Comparison of ENCODE assay signal across 1 cellular context in genomic region chr10:87066178-87066577, GRCh38.
TF ChIP-seq lines count a peak whose summit lies in the region.

No MANE protein-coding gene starts in this region.

TF ChIP-seq in GM23338, 12 proteins besides CTCF, POLR2A, EP300 and RAD21 (continued from another document):
- TF ChIP-seq REST (IDR thresholded peaks at IDR 0.05; ENCODE audit: unreplicated experiment) (no peak), ZNF462 (CRISPR knock-in tag; IDR thresholded peaks at IDR 0.05) (no peak), POLR2AphosphoS5 (IDR thresholded peaks at IDR 0.05; ENCODE audit: low read depth) (no peak), ZNF114 (CRISPR knock-in tag; IDR thresholded peaks at IDR 0.05) (no peak), EZH2 (IDR thresholded peaks at IDR 0.05; ENCODE audit: low read depth, unreplicated experiment) (no peak)
